In the genomic region with DNA sequence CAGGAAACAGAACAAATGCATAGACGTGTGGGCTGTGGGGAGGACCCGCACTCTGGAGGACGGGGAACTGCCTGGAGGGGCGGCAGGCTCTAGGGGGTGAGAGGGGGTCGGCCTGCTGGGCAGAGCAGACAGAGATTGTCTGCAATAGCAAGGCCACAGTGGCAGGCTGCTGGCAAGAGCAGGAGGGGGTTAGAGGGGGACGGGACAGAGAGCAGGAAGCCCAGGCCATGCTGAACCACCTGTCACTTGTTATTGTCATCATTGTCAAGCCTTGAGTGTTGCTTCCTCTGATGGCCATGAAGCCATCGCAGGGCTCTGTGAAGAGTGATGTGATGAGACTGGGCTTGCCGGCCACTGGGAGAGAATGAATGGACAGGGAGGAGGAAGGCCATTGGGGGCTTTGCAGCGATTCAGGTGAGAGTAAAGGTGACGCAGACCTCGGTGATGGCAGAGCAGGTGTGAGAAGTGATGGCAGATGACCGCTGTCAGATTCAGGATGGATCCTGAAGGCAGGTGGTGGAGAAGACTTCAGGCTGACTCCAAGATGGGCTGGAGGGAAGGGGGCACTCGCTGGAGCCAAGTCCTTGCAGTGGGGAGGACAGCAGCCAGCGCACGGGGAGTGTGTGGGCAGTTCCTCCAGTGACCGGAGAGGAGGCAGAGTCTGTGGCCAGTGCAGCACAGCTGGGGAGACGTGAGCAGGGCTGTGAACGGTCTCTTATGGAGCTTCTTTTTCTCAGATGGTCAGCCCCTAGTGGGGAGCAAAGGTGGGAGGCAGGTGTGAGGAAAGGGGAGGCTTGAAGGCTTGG, we compare ENCODE assay signal across 18 cellular contexts. TPM values are rescaled to one million over a fixed set of nuclear protein-coding genes. Genes with fewer than 3 reads are reported as not detected.
"Had no signal": no experiment of that assay in that cellular context is flagged by ENCODE, and none has a peak within 500 bp of the region (broad histone marks: within the 10 kb centered on the region; RNA-seq: fewer than 3 reads in every experiment).

No MANE protein-coding gene starts in this region.

- H3K36me3 Mint-ChIP-seq: memory B cell had no signal

- ATAC-seq: activated naive CD8-positive, alpha-beta T cell treated with anti-CD3 and anti-CD28 coated beads, Interleukin-2, amount 50 U/mL, for 24 hours had no signal

- H3K4me1 ChIP-seq: left ventricle myocardium inferior, psoas muscle, right lobe of liver, uterus had no signal

- FAIRE-seq: frontal cortex had no signal

- H3K27ac Mint-ChIP-seq: activated CD4-positive, alpha-beta T cell treated with anti-CD3 and anti-CD28 coated beads, Interleukin-2, amount 10 ng/mL, durations not matched to agents 7 days and 5 days; activated naive CD4-positive, alpha-beta T cell treated with anti-CD3 and anti-CD28 coated beads for 36 hours; activated naive CD8-positive, alpha-beta T cell treated with anti-CD3 and anti-CD28 coated beads, Interleukin-2, amount 50 U/mL, for 24 hours; activated T-helper 1 cell treated with anti-CD3 and anti-CD28 coated beads, Interleukin-12 subunit alpha, Interleukin-12 subunit beta, Interleukin-2, Interleukin-4 antibody, amounts not matched to agents 30 ng/mL and 10 ng/mL and 1 ng/mL, durations not matched to agents 14 hours and 24 hours and 36 hours; endodermal cell; memory B cell; nephron progenitor cell had no signal

- H3K9me3 Mint-ChIP-seq: activated CD4-positive, alpha-beta T cell treated with anti-CD3 and anti-CD28 coated beads, Interleukin-2, amount 10 ng/mL, durations not matched to agents 7 days and 5 days; activated naive CD4-positive, alpha-beta T cell treated with anti-CD3 and anti-CD28 coated beads for 36 hours; activated naive CD8-positive, alpha-beta T cell treated with anti-CD3 and anti-CD28 coated beads, Interleukin-2, amount 50 U/mL, for 24 hours; activated T-helper 1 cell treated with anti-CD3 and anti-CD28 coated beads, Interleukin-12 subunit alpha, Interleukin-12 subunit beta, Interleukin-2, Interleukin-4 antibody, amounts not matched to agents 30 ng/mL and 10 ng/mL and 1 ng/mL, durations not matched to agents 14 hours and 24 hours and 36 hours; endodermal cell; memory B cell; nephron progenitor cell had no signal

- DNase-seq: activated CD4-positive, alpha-beta T cell treated with anti-CD3 and anti-CD28 coated beads, Interleukin-2, amount 10 ng/mL, durations not matched to agents 7 days and 5 days; activated CD8-positive, alpha-beta memory T cell treated with anti-CD3 and anti-CD28 coated beads, Interleukin-2, amount 50 U/mL, for 48 hours; activated naive CD4-positive, alpha-beta T cell treated with anti-CD3 and anti-CD28 coated beads for 36 hours; activated naive CD8-positive, alpha-beta T cell treated with anti-CD3 and anti-CD28 coated beads, Interleukin-2, amount 50 U/mL, for 24 hours; endodermal cell; left ventricle myocardium inferior; nephron progenitor cell; psoas muscle; stimulated activated CD4-positive, alpha-beta T cell treated with anti-CD3 and anti-CD28 coated beads, Interleukin-1b, Interleukin-23, amount 100 ng/mL, for 48 hours; uterus had no signal

- H3K27ac ChIP-seq: left ventricle myocardium inferior, psoas muscle, right lobe of liver, uterus had no signal

- H3K4me3 Mint-ChIP-seq: activated CD4-positive, alpha-beta T cell treated with anti-CD3 and anti-CD28 coated beads, Interleukin-2, amount 10 ng/mL, durations not matched to agents 7 days and 5 days; activated naive CD4-positive, alpha-beta T cell treated with anti-CD3 and anti-CD28 coated beads for 36 hours; activated naive CD8-positive, alpha-beta T cell treated with anti-CD3 and anti-CD28 coated beads, Interleukin-2, amount 50 U/mL, for 24 hours; activated T-helper 1 cell treated with anti-CD3 and anti-CD28 coated beads, Interleukin-12 subunit alpha, Interleukin-12 subunit beta, Interleukin-2, Interleukin-4 antibody, amounts not matched to agents 30 ng/mL and 10 ng/mL and 1 ng/mL, durations not matched to agents 14 hours and 24 hours and 36 hours; endodermal cell; memory B cell; nephron progenitor cell had no signal

- H3K4me1 Mint-ChIP-seq: activated CD4-positive, alpha-beta T cell treated with anti-CD3 and anti-CD28 coated beads, Interleukin-2, amount 10 ng/mL, durations not matched to agents 7 days and 5 days; activated naive CD8-positive, alpha-beta T cell treated with anti-CD3 and anti-CD28 coated beads, Interleukin-2, amount 50 U/mL, for 24 hours; endodermal cell; memory B cell had no signal

- H3K36me3 ChIP-seq: right lobe of liver, uterus had no signal

- H3K4me3 ChIP-seq: left ventricle myocardium inferior, psoas muscle, right lobe of liver, uterus had no signal

- H3K9me3 ChIP-seq: left ventricle myocardium inferior, psoas muscle, right lobe of liver, uterus had no signal

- H3K27me3 ChIP-seq: right lobe of liver, uterus had no signal

RNA-seq across cellular contexts. Expression of a gene that starts 43.6 kb away (rescaled TPM):
- total RNA-seq: activated CD4-positive, alpha-beta T cell treated with anti-CD3 and anti-CD28 coated beads, Interleukin-2, amount 10 ng/mL, durations not matched to agents 7 days and 5 days; activated naive CD4-positive, alpha-beta T cell treated with anti-CD3 and anti-CD28 coated beads for 36 hours; activated T-helper 1 cell treated with anti-CD3 and anti-CD28 coated beads, Interleukin-12 subunit alpha, Interleukin-12 subunit beta, Interleukin-2, Interleukin-4 antibody, amounts not matched to agents 30 ng/mL and 10 ng/mL and 1 ng/mL, durations not matched to agents 14 hours and 24 hours and 36 hours; aorta; dermis microvascular lymphatic vessel endothelial cell; endodermal cell; epithelial cell of proximal tubule; frontal cortex; left ventricle myocardium inferior; osteoblast; psoas muscle; right lobe of liver; uterus had no signal
